In the genomic region with DNA sequence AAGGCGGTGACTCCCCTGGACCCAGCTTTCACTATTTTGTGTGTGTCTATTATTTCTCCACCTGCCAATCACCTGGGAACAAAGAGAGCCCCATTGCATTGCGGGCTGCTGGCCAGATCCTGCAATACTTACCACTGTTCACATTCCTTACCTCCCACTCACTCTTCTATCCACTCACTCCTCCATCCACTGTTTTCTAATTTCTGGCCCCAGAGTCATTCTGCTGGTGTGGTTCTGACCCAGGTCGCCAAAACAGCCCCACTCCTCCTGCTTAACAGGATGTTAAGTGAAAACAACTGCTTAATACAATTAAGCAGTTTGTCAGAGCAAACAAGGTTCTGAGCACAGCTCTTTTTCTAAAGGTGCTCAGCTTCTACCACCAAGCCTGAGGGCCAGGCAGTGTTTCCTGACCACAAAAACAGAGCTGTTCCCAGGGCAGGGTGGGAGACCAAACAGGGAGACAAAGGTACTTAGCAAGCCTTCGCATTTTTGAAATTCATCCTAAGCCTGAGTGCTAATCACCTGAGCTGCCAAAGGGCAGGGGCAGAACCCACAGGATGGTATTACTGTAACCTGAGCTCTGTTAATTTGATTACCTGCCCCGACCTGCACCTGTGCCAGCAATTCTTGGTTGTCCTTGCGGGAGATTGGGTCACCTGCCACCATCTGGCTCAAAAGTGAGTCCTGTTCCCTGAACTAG, we compare ENCODE assay signal across 12 cellular contexts. TPM values are rescaled to one million over a fixed set of nuclear protein-coding genes. Genes with fewer than 3 reads are reported as not detected.
DNase-seq lines count a peak whose midpoint lies in the region; ATAC-seq, FAIRE-seq and TF ChIP-seq lines count a peak whose summit lies in the region.
"Had no signal": no experiment of that assay in that cellular context is flagged by ENCODE, and none has a peak within 500 bp of the region (broad histone marks: within the 10 kb centered on the region; RNA-seq: fewer than 3 reads in every experiment).

No MANE protein-coding gene starts in this region.

- FAIRE-seq in GM12892 (lab: Jason Lieb, UNC), result no peak

- DNase-seq in ELF-1 (ENCODE audit: low read depth, low spot score), result peak; percentile 82
- peak; percentile 41 for DNase-seq in NCI-H345 (lab: John Stamatoyannopoulos, UW)
- DNase-seq in epithelial cell of esophagus (ENCODE audit: low read depth), result peak; percentile 75
- no peak for DNase-seq in omental fat pad (ENCODE audit: low spot score)
- no peak for DNase-seq in GM12892 (ENCODE audit: insufficient read length)
- no peak for DNase-seq in hypothalamus (lab: John Stamatoyannopoulos, UW)
- DNase-seq: activated CD8-positive, alpha-beta memory T cell treated with anti-CD3 and anti-CD28 coated beads for 24 hours had no signal

- TF ChIP-seq CTCF in epithelial cell of esophagus (IDR thresholded peaks at IDR 0.05; ENCODE audit: insufficient read depth, low read depth, low read length, missing control alignments) (no peak), omental fat pad (IDR thresholded peaks at IDR 0.05) (no peak)

- no peak for TF ChIP-seq POLR2A in GM12892 (IDR thresholded peaks at IDR 0.05; ENCODE audit: low read depth, low read length)

- ATAC-seq in omental fat pad (ENCODE audit: low FRiP score), result peak; percentile 76
- ATAC-seq in GM18868 (IDR thresholded peaks at IDR 0.05; ENCODE audit: unreplicated experiment), result no peak
- ATAC-seq in GM21619 (IDR thresholded peaks at IDR 0.05; ENCODE audit: unreplicated experiment), result no peak

- H3K4me3 ChIP-seq in epithelial cell of esophagus (ENCODE audit: low read length), result no peak overlapping the region
- H3K4me3 ChIP-seq: BLaER1 treated with 17β-estradiol and CSF1 and Interleukin-3, amounts not matched to agents 10 nM and 100 nM had no signal

RNA-seq across cellular contexts. Expression of a gene that starts 38.5 kb away (rescaled TPM):
- 100 to 1,000 TPM in 2 of 4 donors, 10 to 100 TPM in 2; 91.4 to 144 (median 103) TPM for total RNA-seq in omental fat pad
- polyA plus RNA-seq in GM12892 (2012; ENCODE audit: missing spikeins), result 33.4 TPM

RNA-seq across cellular contexts. Expression of a gene that starts 41.4 kb away (rescaled TPM):
- total RNA-seq in omental fat pad, result 100 to 1,000 TPM; 188 to 420 (median 269) TPM
- not detected for polyA plus RNA-seq in GM12892 (2012; ENCODE audit: missing spikeins)
- total RNA-seq: glomerular endothelial cell, neural crest cell had no signal

Comparison
In these comparisons a context has a peak if more than half of its experiments do, and no peak if none do; other contexts are left out.
1. DNase-seq: peak in ELF-1 (single experiment), NCI-H345 (single experiment) and epithelial cell of esophagus (single experiment); none in omental fat pad (single experiment), GM12892 (single experiment) and hypothalamus (0 of 51).